ENCODE assay signal across 19 cellular contexts in genomic region chr2:238985931-238986446, GRCh38.
"Had no signal": no experiment of that assay in that cellular context is flagged by ENCODE, and none has a peak within 500 bp of the region (broad histone marks: within the 10 kb centered on the region; RNA-seq: fewer than 3 reads in every experiment).

No MANE protein-coding gene starts in this region.

- H3K36me3 ChIP-seq: ascending aorta, colonic mucosa had no signal

- FAIRE-seq: endometrium, frontal cortex had no signal

- H3K27me3 ChIP-seq: ascending aorta, colonic mucosa had no signal

- DNase-seq: activated CD4-positive, alpha-beta T cell treated with anti-CD3 and anti-CD28 coated beads, Interleukin-2, amount 10 ng/mL, durations not matched to agents 7 days and 5 days; activated CD8-positive, alpha-beta memory T cell treated with anti-CD3 and anti-CD28 coated beads, Interleukin-2, amount 50 U/mL, for 4 hours; activated CD8-positive, alpha-beta T cell treated with anti-CD3 and anti-CD28 coated beads, Interleukin-2, amount 10 ng/mL, durations not matched to agents 7 days and 5 days; activated effector memory CD4-positive, alpha-beta T cell treated with Interleukin-2 at 50 U/mL for 16 hours; activated T-cell treated with anti-CD3 and anti-CD28 coated beads, Interleukin-2, amount 50 U/mL, for 48 hours; erythroblast; kidney glomerular epithelial cell; mesendoderm; occipital lobe; retina; stimulated activated CD4-positive, alpha-beta T cell treated with anti-CD3 and anti-CD28 coated beads, Interleukin-15, amount 100 ng/mL, for 24 hours; stimulated activated CD4-positive, alpha-beta T cell treated with anti-CD3 and anti-CD28 coated beads, Interleukin-2, amount 100 ng/mL, for 48 hours; T1000 had no signal

- H3K27ac ChIP-seq: ascending aorta, colonic mucosa, skin epidermis had no signal

- H3K4me1 ChIP-seq: ascending aorta, colonic mucosa had no signal

- ATAC-seq: activated CD4-positive, CD25-positive, alpha-beta regulatory T cell treated with anti-CD3 and anti-CD28 coated beads, Interleukin-2, amount 50 U/mL, for 24 hours; activated CD8-positive, alpha-beta T cell treated with anti-CD3 and anti-CD28 coated beads, Interleukin-2, amount 10 ng/mL, durations not matched to agents 7 days and 5 days had no signal

- H3K9me3 ChIP-seq: ascending aorta, colonic mucosa had no signal

- H3K4me3 ChIP-seq: ascending aorta, colonic mucosa, skin epidermis had no signal
